ENCODE assay signal across 27 cellular contexts in genomic region chr13:112852808-112853207, GRCh38.
"Had no signal": no experiment of that assay in that cellular context is flagged by ENCODE, and none has a peak within 500 bp of the region (broad histone marks: within the 10 kb centered on the region; RNA-seq: fewer than 3 reads in every experiment).

No MANE protein-coding gene starts in this region.

- H3K4me3 ChIP-seq: hepatocyte, left ventricle myocardium inferior, lung, pancreas, prostate gland, smooth muscle cell, stomach, testis, thyroid gland, transverse colon, upper lobe of left lung, vagina had no signal

- H3K4me3 Mint-ChIP-seq: naive thymus-derived CD8-positive, alpha-beta T cell; nephron; neural crest cell; stimulated activated naive B cell treated with anti-CD40 and anti-IgM and Interleukin-4, amounts not matched to agents 10 μg/mL and 1 μg/mL and 100 μg/mL, for 72 hours had no signal

- H3K36me3 ChIP-seq: prostate gland had no signal

- H3K9me3 ChIP-seq: pancreas, prostate gland, testis, thyroid gland, transverse colon, upper lobe of left lung, vagina had no signal

- H3K9me3 Mint-ChIP-seq: naive thymus-derived CD8-positive, alpha-beta T cell; stimulated activated naive B cell treated with anti-CD40 and anti-IgM and Interleukin-4, amounts not matched to agents 10 μg/mL and 1 μg/mL and 100 μg/mL, for 72 hours had no signal

- ATAC-seq: naive thymus-derived CD8-positive, alpha-beta T cell; pancreas; right cardiac atrium; stimulated activated naive B cell treated with anti-CD40 and anti-IgM and Interleukin-4, amounts not matched to agents 10 μg/mL and 1 μg/mL and 100 μg/mL, for 72 hours; stimulated activated naive CD8-positive, alpha-beta T cell treated with anti-CD3 and anti-CD28 coated beads, Interleukin-15, Interleukin-2, amounts not matched to agents 100 U/mL and 50 U/mL, for 24 hours had no signal

- H3K27ac ChIP-seq: hepatocyte, left ventricle myocardium inferior, pancreas, prostate gland, stomach, testis, thyroid gland, transverse colon, upper lobe of left lung, vagina had no signal

- H3K27me3 Mint-ChIP-seq: naive thymus-derived CD8-positive, alpha-beta T cell; stimulated activated naive B cell treated with anti-CD40 and anti-IgM and Interleukin-4, amounts not matched to agents 10 μg/mL and 1 μg/mL and 100 μg/mL, for 72 hours had no signal

- H3K4me1 ChIP-seq: left ventricle myocardium inferior, pancreas, prostate gland, stomach, testis, transverse colon, vagina had no signal

- H3K4me1 Mint-ChIP-seq: neural crest cell had no signal

- DNase-seq: left ventricle myocardium inferior; mesendoderm; midbrain; naive thymus-derived CD8-positive, alpha-beta T cell; nucleus accumbens; pancreas; posterior cingulate gyrus; retina; right cardiac atrium; stimulated activated CD4-positive, alpha-beta T cell treated with anti-CD3 and anti-CD28 coated beads, Interleukin-1b, Interleukin-23, amount 100 ng/mL, for 48 hours; stimulated activated CD4-positive, alpha-beta T cell treated with anti-CD3 and anti-CD28 coated beads, Interleukin-2, amount 100 ng/mL, for 48 hours; stimulated activated CD4-positive, alpha-beta T cell treated with anti-CD3 and anti-CD28 coated beads, Interleukin-4, amount 100 ng/mL, for 4 hours; stimulated activated CD8-positive, alpha-beta memory T cell treated with anti-CD3 and anti-CD28 coated beads, Interleukin-4, amount 100 ng/mL, for 48 hours; stimulated activated naive B cell treated with anti-CD40 and anti-IgM and Interleukin-4, amounts not matched to agents 10 μg/mL and 1 μg/mL and 100 μg/mL, for 72 hours; stimulated activated naive CD8-positive, alpha-beta T cell treated with anti-CD3 and anti-CD28 coated beads, Interleukin-15, Interleukin-2, amounts not matched to agents 100 U/mL and 50 U/mL, for 24 hours; stomach; testis; thyroid gland; transverse colon; upper lobe of left lung had no signal

- H3K27ac Mint-ChIP-seq: naive thymus-derived CD8-positive, alpha-beta T cell; nephron; stimulated activated naive B cell treated with anti-CD40 and anti-IgM and Interleukin-4, amounts not matched to agents 10 μg/mL and 1 μg/mL and 100 μg/mL, for 72 hours had no signal
